In the genomic region with DNA sequence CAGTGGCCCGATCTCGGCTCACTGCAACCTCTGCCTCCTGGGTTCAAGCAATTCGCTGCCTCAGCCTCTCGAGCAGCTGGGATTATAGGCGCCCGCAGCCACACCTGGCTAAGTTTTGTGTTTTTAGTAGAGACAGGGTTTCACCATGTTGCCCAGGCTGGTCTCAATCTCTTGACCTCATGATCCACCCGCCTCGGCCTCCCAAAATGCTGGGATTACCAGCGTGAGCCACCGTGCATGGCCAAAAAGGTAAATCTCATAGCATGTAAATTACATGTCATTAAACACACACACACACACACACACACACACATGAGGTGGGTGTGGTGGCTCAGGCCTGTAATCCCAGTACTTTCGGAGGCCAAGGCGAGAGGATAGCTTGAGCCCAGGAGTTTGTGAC, we compare ENCODE assay signal across 6 cellular contexts. TPM values are rescaled to one million over a fixed set of nuclear protein-coding genes. Genes with fewer than 3 reads are reported as not detected.
DNase-seq lines count a peak whose midpoint lies in the region; TF ChIP-seq lines count a peak whose summit lies in the region.
"Not testable (repeated sequence)": the region's sequence is repeated elsewhere in the genome, so short reads cannot be mapped to it uniquely, and the experiment has no call there.
"Had no signal": no experiment of that assay in that cellular context is flagged by ENCODE, and none has a peak within 500 bp of the region (broad histone marks: within the 10 kb centered on the region; RNA-seq: fewer than 3 reads in every experiment).

No MANE protein-coding gene starts in this region.

- H3K9me3 ChIP-seq in BLaER1; SK-N-MC (ENCODE audit: low read depth, low read length); endodermal cell (ENCODE audit: control insufficient read depth, low read length): not testable (repeated sequence)

- H3K4me1 ChIP-seq in BLaER1 = peaks cover 45% of the 10 kb centered on the region
- H3K4me1 ChIP-seq in endodermal cell (ENCODE audit: control insufficient read depth, insufficient read depth, low read length) = not testable (repeated sequence)

- not testable (repeated sequence) for H3K27ac Mint-ChIP-seq in endodermal cell; osteocyte (ENCODE audit: unreplicated experiment); type B pancreatic cell

- not testable (repeated sequence) for H3K36me3 ChIP-seq in BLaER1; SK-N-MC (ENCODE audit: insufficient read depth, low read length); endodermal cell (ENCODE audit: control insufficient read depth, insufficient read depth, low read length)

- not testable (repeated sequence) for H3K36me3 Mint-ChIP-seq in endodermal cell (ENCODE audit: low read depth); osteocyte (ENCODE audit: unreplicated experiment); type B pancreatic cell

- H3K4me2 ChIP-seq in BLaER1 = peak overlapping the region; percentile 37; the same call in 1 of the 2 replicates

- H3K27me3 ChIP-seq in BLaER1; endodermal cell (ENCODE audit: control insufficient read depth, insufficient read depth, low read length, poor library complexity, severe bottlenecking): not testable (repeated sequence)

- not testable (repeated sequence) for H3K9ac ChIP-seq in BLaER1; SK-N-MC (ENCODE audit: insufficient read length); endodermal cell (ENCODE audit: extremely low read depth, low read length, poor library complexity, severe bottlenecking)

- not testable (repeated sequence) for H4K20me1 ChIP-seq in BLaER1

- not testable (repeated sequence) for H3K27ac ChIP-seq in BLaER1; endodermal cell (ENCODE audit: low read depth, low read length)
- H3K27ac ChIP-seq in SK-N-MC = peak overlapping the region; percentile 85

- not testable (repeated sequence) for H3K4me3 ChIP-seq in BLaER1; SK-N-MC; endodermal cell (ENCODE audit: low read length)

- WGBS in endodermal cell (ENCODE audit: insufficient coverage in 1 of 2, insufficient read length in 1 of 2), 2 experiments = 91 to 95% methylated on average over 8 to 12 of the region's 12 CpGs

- DNase-seq in SK-N-MC (ENCODE audit: low read depth, low spot score) = not testable (repeated sequence)
- DNase-seq in endodermal cell = peak; percentile 27
- DNase-seq in osteocyte (ENCODE audit: extremely low spot score, unreplicated experiment) = peak; percentile 54
- peak; percentile 29 for DNase-seq in type B pancreatic cell (ENCODE audit: extremely low spot score, unreplicated experiment)

- H3K4me3 Mint-ChIP-seq in endodermal cell; osteocyte (ENCODE audit: unreplicated experiment); type B pancreatic cell: not testable (repeated sequence)

- H3K9me3 Mint-ChIP-seq in endodermal cell; osteocyte (ENCODE audit: unreplicated experiment); type B pancreatic cell: not testable (repeated sequence)

- not testable (repeated sequence) for H3K4me1 Mint-ChIP-seq in endodermal cell
- peaks cover 42% of the 10 kb centered on the region for H3K4me1 Mint-ChIP-seq in osteocyte (ENCODE audit: unreplicated experiment)
- peaks cover 15% of the 10 kb centered on the region for H3K4me1 Mint-ChIP-seq in type B pancreatic cell (ENCODE audit: unreplicated experiment)

- not testable (repeated sequence) for TF ChIP-seq CTCF in endodermal cell (conservative IDR thresholded peaks at IDR 0.05); osteocyte (IDR thresholded peaks at IDR 0.05); type B pancreatic cell (conservative IDR thresholded peaks at IDR 0.05)

- not testable (repeated sequence) for H3K27me3 Mint-ChIP-seq in endodermal cell (ENCODE audit: insufficient read depth); osteocyte (ENCODE audit: unreplicated experiment); type B pancreatic cell

RNA-seq across cellular contexts. Expression of a gene that starts 53.7 kb away (rescaled TPM):
- total RNA-seq in endodermal cell (10 to 100 TPM in 1 of 2 donors, 1 to 10 TPM in 1; 9.8 to 20.0 TPM), osteocyte (103 and 108 TPM in 2 replicates), type B pancreatic cell (ENCODE audit: low replicate concordance) (45.7 and 54.6 TPM in 2 replicates)
- polyA plus RNA-seq in endodermal cell (2013, experiment 1 of 2) = 45.2 TPM
- polyA plus RNA-seq in endodermal cell (2013, experiment 2 of 2) = 45.0 TPM
- total RNA-seq: B cell had no signal
